Comparison of ENCODE assay signal across 11 cellular contexts in genomic region chr19:939922-940321, GRCh38. TPM values are rescaled to one million over a fixed set of nuclear protein-coding genes. Genes with fewer than 3 reads are reported as not detected.
A peak's percentile ranks its signal among the peaks of the same experiment; 100 is the strongest.
DNase-seq lines count a peak whose midpoint lies in the region; ATAC-seq and TF ChIP-seq lines count a peak whose summit lies in the region.
"Had no signal": no experiment of that assay in that cellular context is flagged by ENCODE, and none has a peak within 500 bp of the region (broad histone marks: within the 10 kb centered on the region; RNA-seq: fewer than 3 reads in every experiment).

No MANE protein-coding gene starts in this region.

- H3K4me1 ChIP-seq in lower lobe of right lung (peaks cover 37% of the 10 kb centered on the region), thoracic aorta (ENCODE audit: control insufficient read depth in 1 of 2, low read depth in 2 of 2) (peaks cover 11 to 27% of the 10 kb centered on the region in 2 donors)

- peaks cover 11% of the 10 kb centered on the region for H3K27me3 Mint-ChIP-seq in activated naive CD4-positive, alpha-beta T cell treated with anti-CD3 and anti-CD28 coated beads, Interleukin-2, amount 10 ng/mL, durations not matched to agents 7 days and 5 days
- H3K27me3 Mint-ChIP-seq in activated T-helper 17 cell treated with anti-CD3 and anti-CD28 coated beads, Interleukin-2, amount 50 U/mL, for 72 hours, result no peaks in the 10 kb centered on the region

- H3K36me3 ChIP-seq in lower lobe of right lung, result peaks cover 4% of the 10 kb centered on the region
- no peaks in the 10 kb centered on the region for H3K36me3 ChIP-seq in thoracic aorta
- H3K36me3 ChIP-seq: colonic mucosa had no signal

- H3K4me1 Mint-ChIP-seq in activated naive CD4-positive, alpha-beta T cell treated with anti-CD3 and anti-CD28 coated beads, Interleukin-2, amount 10 ng/mL, durations not matched to agents 7 days and 5 days, result peaks cover 29% of the 10 kb centered on the region
- peaks cover 11% of the 10 kb centered on the region for H3K4me1 Mint-ChIP-seq in activated T-helper 17 cell treated with anti-CD3 and anti-CD28 coated beads, Interleukin-2, amount 50 U/mL, for 72 hours

- intact Hi-C loops in lower lobe of right lung (cut with DNase I), result no loop called here

- H3K27ac ChIP-seq in lower lobe of right lung (peak overlapping the region; percentile 81), thoracic aorta (peak overlapping the region; percentile 82)

- H3K4me3 ChIP-seq in lower lobe of right lung (no peak overlapping the region), thoracic aorta (peak overlapping the region; percentile 64)

- no peak for ATAC-seq in activated T-helper 17 cell treated with anti-CD3 and anti-CD28 coated beads, Interleukin-2, amount 50 U/mL, for 72 hours (replicated peaks)
- ATAC-seq in lower lobe of right lung (no peak), thoracic aorta (ENCODE audit: insufficient number of reproducible peaks, low FRiP score, low read depth) (no peak), GM21529 (IDR thresholded peaks at IDR 0.05; ENCODE audit: unreplicated experiment) (no peak)

- H3K27ac Mint-ChIP-seq in activated naive CD4-positive, alpha-beta T cell treated with anti-CD3 and anti-CD28 coated beads, Interleukin-2, amount 10 ng/mL, durations not matched to agents 7 days and 5 days, result no peak overlapping the region
- H3K27ac Mint-ChIP-seq in activated T-helper 17 cell treated with anti-CD3 and anti-CD28 coated beads, Interleukin-2, amount 50 U/mL, for 72 hours, result peak overlapping the region; percentile 86

- no peak for DNase-seq in activated naive CD4-positive, alpha-beta T cell treated with anti-CD3 and anti-CD28 coated beads, Interleukin-2, amount 10 ng/mL, durations not matched to agents 7 days and 5 days
- no peak for DNase-seq in activated naive CD4-positive, alpha-beta T cell treated with Interleukin-2 at 50 U/mL for 16 hours
- DNase-seq in lower lobe of right lung, result no peak
- DNase-seq in thoracic aorta (ENCODE audit: low spot score), result no peak
- no peak for DNase-seq in retina
- no peak for DNase-seq in stimulated activated CD4-positive, alpha-beta T cell treated with anti-CD3 and anti-CD28 coated beads, Interleukin-1b, Interleukin-23, amount 100 ng/mL, for 48 hours
- DNase-seq: heart right ventricle had no signal

- peaks cover 3% of the 10 kb centered on the region for H3K9me3 Mint-ChIP-seq in activated naive CD4-positive, alpha-beta T cell treated with anti-CD3 and anti-CD28 coated beads, Interleukin-2, amount 10 ng/mL, durations not matched to agents 7 days and 5 days
- H3K9me3 Mint-ChIP-seq in activated T-helper 17 cell treated with anti-CD3 and anti-CD28 coated beads, Interleukin-2, amount 50 U/mL, for 72 hours, result no peaks in the 10 kb centered on the region

- CTCF ChIA-PET in activated naive CD4-positive, alpha-beta T cell treated with anti-CD3 and anti-CD28 coated beads, Interleukin-2, amount 10 ng/mL, durations not matched to agents 7 days and 5 days (lab: Charles Lee), result no interaction called here

- H3K9me3 ChIP-seq in lower lobe of right lung (no peaks in the 10 kb centered on the region), thoracic aorta (no peaks in the 10 kb centered on the region)
- H3K9me3 ChIP-seq: colonic mucosa had no signal

- no peak for TF ChIP-seq CTCF in lower lobe of right lung (IDR thresholded peaks at IDR 0.05)
- TF ChIP-seq CTCF in thoracic aorta (IDR thresholded peaks at IDR 0.05), result no peak

- H3K4me3 Mint-ChIP-seq in activated naive CD4-positive, alpha-beta T cell treated with anti-CD3 and anti-CD28 coated beads, Interleukin-2, amount 10 ng/mL, durations not matched to agents 7 days and 5 days, result peak overlapping the region; percentile 69
- peak overlapping the region; percentile 79 for H3K4me3 Mint-ChIP-seq in activated T-helper 17 cell treated with anti-CD3 and anti-CD28 coated beads, Interleukin-2, amount 50 U/mL, for 72 hours

- H3K36me3 Mint-ChIP-seq in activated naive CD4-positive, alpha-beta T cell treated with anti-CD3 and anti-CD28 coated beads, Interleukin-2, amount 10 ng/mL, durations not matched to agents 7 days and 5 days, result peaks cover 42% of the 10 kb centered on the region
- peaks cover 35% of the 10 kb centered on the region for H3K36me3 Mint-ChIP-seq in activated T-helper 17 cell treated with anti-CD3 and anti-CD28 coated beads, Interleukin-2, amount 50 U/mL, for 72 hours (ENCODE audit: low read depth)

- H3K27me3 ChIP-seq in lower lobe of right lung (ENCODE audit: low read depth) (no peaks in the 10 kb centered on the region), thoracic aorta (replicated peaks; ENCODE audit: insufficient read depth) (no peaks in the 10 kb centered on the region)
- H3K27me3 ChIP-seq: colonic mucosa, heart right ventricle had no signal

RNA-seq across cellular contexts. Expression of gene ARID3A, which starts 14.1 kb away (rescaled TPM):
- 10 to 100 TPM; 50.3 to 79.3 TPM for total RNA-seq in activated T-helper 17 cell treated with anti-CD3 and anti-CD28 coated beads, Interleukin-2, amount 50 U/mL, for 72 hours
- 16.9 TPM for total RNA-seq in lower lobe of right lung
- total RNA-seq in thoracic aorta, result 10 to 100 TPM in 1 of 2 donors, 1 to 10 TPM in 1; 3.3 to 11.2 TPM

RNA-seq across cellular contexts. Expression of gene KISS1R, which starts 22.8 kb away (rescaled TPM):
- total RNA-seq in activated T-helper 17 cell treated with anti-CD3 and anti-CD28 coated beads, Interleukin-2, amount 50 U/mL, for 72 hours, result 10 to 100 TPM; 17.5 to 53.1 TPM
- not detected for total RNA-seq in lower lobe of right lung
- total RNA-seq in thoracic aorta, result not detected
- total RNA-seq: heart right ventricle had no signal

RNA-seq across cellular contexts. Expression of gene R3HDM4, which starts 26.9 kb away (rescaled TPM):
- total RNA-seq in activated T-helper 17 cell treated with anti-CD3 and anti-CD28 coated beads, Interleukin-2, amount 50 U/mL, for 72 hours, result 10 to 100 TPM; 78.5 to 79.3 TPM
- total RNA-seq in lower lobe of right lung, result 46.0 TPM
- total RNA-seq in thoracic aorta, result 10 to 100 TPM; 37.6 to 42.4 TPM

RNA-seq across cellular contexts. Expression of gene WDR18, which starts 44.2 kb away (rescaled TPM):
- total RNA-seq in activated T-helper 17 cell treated with anti-CD3 and anti-CD28 coated beads, Interleukin-2, amount 50 U/mL, for 72 hours, result 10 to 100 TPM; 43.2 to 94.2 TPM
- total RNA-seq in lower lobe of right lung (29.2 TPM), thoracic aorta (10 to 100 TPM in 1 of 2 donors, 1 to 10 TPM in 1; 6.8 to 27.6 TPM)

RNA-seq across cellular contexts. Expression of gene RNU6-9, which starts 46.6 kb away (rescaled TPM):
- total RNA-seq in activated T-helper 17 cell treated with anti-CD3 and anti-CD28 coated beads, Interleukin-2, amount 50 U/mL, for 72 hours, result not detected
- total RNA-seq in lower lobe of right lung, result not detected
- not detected for total RNA-seq in thoracic aorta
- total RNA-seq: activated CD8-positive, alpha-beta memory T cell treated with anti-CD3 and anti-CD28 coated beads for 36 hours; colonic mucosa; heart right ventricle had no signal

Comparison
In these comparisons a context has a peak if more than half of its experiments do, and no peak if none do; other contexts are left out.
1. RNA of gene KISS1R, which starts 22.8 kb away (total RNA-seq): 17.5 to 53.1 TPM in activated T-helper 17 cell treated with anti-CD3 and anti-CD28 coated beads, Interleukin-2, amount 50 U/mL, for 72 hours; not detected in lower lobe of right lung (single experiment) and not detected in thoracic aorta; every median in the first group is over 10 times any median in the second.